In the genomic region with DNA sequence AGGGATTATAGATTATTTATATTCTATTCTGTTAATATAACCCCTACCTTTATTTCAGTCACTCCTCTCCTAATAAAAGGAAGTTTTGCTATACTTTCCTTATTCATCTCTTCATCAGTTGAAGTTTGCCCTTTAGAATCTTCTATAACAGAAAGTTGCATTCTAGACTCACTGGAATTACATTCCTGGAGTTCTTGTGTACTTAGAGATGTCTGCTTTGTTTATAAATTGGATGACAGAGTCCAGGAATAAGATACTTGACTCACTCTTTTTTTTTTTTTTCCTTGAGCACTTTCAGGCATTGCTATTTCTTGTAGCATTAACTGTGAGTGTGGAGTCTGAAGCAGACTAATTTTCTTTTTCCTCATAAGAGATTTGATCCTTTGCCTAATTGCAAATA, we compare ENCODE assay signal across 17 cellular contexts.
DNase-seq lines count a peak whose midpoint lies in the region; ATAC-seq and TF ChIP-seq lines count a peak whose summit lies in the region.
"Had no signal": no experiment of that assay in that cellular context is flagged by ENCODE, and none has a peak within 500 bp of the region (broad histone marks: within the 10 kb centered on the region; RNA-seq: fewer than 3 reads in every experiment).

No MANE protein-coding gene starts in this region.

- H3K27me3 Mint-ChIP-seq in CD14-positive monocyte (ENCODE audit: low read depth in 3 of 3) = no peaks in the 10 kb centered on the region
- H3K27me3 Mint-ChIP-seq: activated CD8-positive, alpha-beta T cell treated with anti-CD3 and anti-CD28 coated beads for 36 hours; dendritic cell treated with granulocyte-macrophage colony-stimulating factor and Interleukin-4, amounts not matched to agents 40 ng/mL and 50 ng/mL, for 4 days had no signal

- DNase-seq in GM04503 (ENCODE audit: low read depth) (peak; percentile 69), amniotic stem cell (lab: John Stamatoyannopoulos, UW) (peak; percentile 29), foreskin fibroblast (peak; percentile 33 to 71), smooth muscle cell (lab: John Stamatoyannopoulos, UW; ENCODE audit: unreplicated experiment) (no peak), CD14-positive monocyte (ENCODE audit: low spot score) (no peak)
- DNase-seq in activated CD4-positive, CD25-positive, alpha-beta regulatory T cell (lab: John Stamatoyannopoulos, UW) = no peak
- DNase-seq: activated CD8-positive, alpha-beta T cell treated with anti-CD3 and anti-CD28 coated beads for 36 hours; amygdala; COR-L47; KBM-7; midbrain; NCI-H1417; NCI-H226; SJCRH30; testis had no signal

- ATAC-seq in HG03135 (IDR thresholded peaks at IDR 0.05; ENCODE audit: unreplicated experiment) = no peak
- ATAC-seq: activated CD8-positive, alpha-beta T cell treated with anti-CD3 and anti-CD28 coated beads for 36 hours had no signal

- no peaks in the 10 kb centered on the region for H3K27me3 ChIP-seq in smooth muscle cell (ENCODE audit: low read depth)
- H3K27me3 ChIP-seq: SJCRH30, testis had no signal

- peaks cover 8% of the 10 kb centered on the region for H3K4me1 ChIP-seq in smooth muscle cell (ENCODE audit: low read depth)
- H3K4me1 ChIP-seq: testis had no signal

- intact Hi-C loops in CD14-positive monocyte (cut with micrococcal nuclease) = no loop called here

- no peaks in the 10 kb centered on the region for H3K4me1 Mint-ChIP-seq in CD14-positive monocyte

- peaks cover 0 to 6% (median 0%) of the 10 kb centered on the region in 7 donors for H3K9me3 Mint-ChIP-seq in CD14-positive monocyte
- H3K9me3 Mint-ChIP-seq: dendritic cell treated with granulocyte-macrophage colony-stimulating factor and Interleukin-4, amounts not matched to agents 40 ng/mL and 50 ng/mL, for 4 days had no signal

- H3K9ac ChIP-seq in smooth muscle cell (ENCODE audit: low read depth) = no peak overlapping the region

- no peaks in the 10 kb centered on the region for H3F3A ChIP-seq in smooth muscle cell (ENCODE audit: low read depth)

- no peaks in the 10 kb centered on the region for H4K20me1 ChIP-seq in smooth muscle cell (ENCODE audit: low read depth)

- no peaks in the 10 kb centered on the region for H3K36me3 ChIP-seq in smooth muscle cell (ENCODE audit: low read depth)
- H3K36me3 ChIP-seq: SJCRH30 had no signal

- H2AFZ ChIP-seq in smooth muscle cell (ENCODE audit: low read depth) = no peak overlapping the region

- H3K4me3 ChIP-seq in foreskin fibroblast (ENCODE audit: low read depth in 1 of 2, low read length in 2 of 2) (no peak overlapping the region), smooth muscle cell (no peak overlapping the region)
- H3K4me3 ChIP-seq: SJCRH30, testis had no signal

- H3K4me3 Mint-ChIP-seq in CD14-positive monocyte = no peak overlapping the region
- H3K4me3 Mint-ChIP-seq: activated CD8-positive, alpha-beta T cell treated with anti-CD3 and anti-CD28 coated beads for 36 hours; dendritic cell treated with granulocyte-macrophage colony-stimulating factor and Interleukin-4, amounts not matched to agents 40 ng/mL and 50 ng/mL, for 4 days had no signal

- peak overlapping the region; percentile 65 for H3K4me2 ChIP-seq in smooth muscle cell

- H3K36me3 Mint-ChIP-seq in CD14-positive monocyte = no peaks in the 10 kb centered on the region

- no peak overlapping the region for H3K27ac Mint-ChIP-seq in CD14-positive monocyte
- H3K27ac Mint-ChIP-seq: activated CD8-positive, alpha-beta T cell treated with anti-CD3 and anti-CD28 coated beads for 36 hours; dendritic cell treated with granulocyte-macrophage colony-stimulating factor and Interleukin-4, amounts not matched to agents 40 ng/mL and 50 ng/mL, for 4 days had no signal

- H3K79me2 ChIP-seq in smooth muscle cell (ENCODE audit: low read depth) = no peaks in the 10 kb centered on the region

- TF ChIP-seq CTCF in foreskin fibroblast (IDR thresholded peaks at IDR 0.05; ENCODE audit: low read depth, low read length) (no peak), smooth muscle cell (IDR thresholded peaks at IDR 0.05; ENCODE audit: borderline replicate concordance, insufficient read depth, poor library complexity, severe bottlenecking) (no peak), CD14-positive monocyte (IDR thresholded peaks at IDR 0.05) (no peak)

- peak overlapping the region; percentile 57 for H3K27ac ChIP-seq in smooth muscle cell (ENCODE audit: low read depth)
- H3K27ac ChIP-seq: SJCRH30, testis had no signal

- H3K9me3 ChIP-seq in smooth muscle cell (replicated peaks; ENCODE audit: low read depth) = no peaks in the 10 kb centered on the region
- H3K9me3 ChIP-seq: testis had no signal

Comparison
In these comparisons a context has a peak if more than half of its experiments do, and no peak if none do; other contexts are left out.
1. DNase-seq: peak in GM04503 (single experiment), amniotic stem cell (single experiment) and foreskin fibroblast (2 of 2); none in smooth muscle cell (single experiment), CD14-positive monocyte (single experiment) and activated CD4-positive, CD25-positive, alpha-beta regulatory T cell (0 of 4).